ENCODE assay signal across 29 cellular contexts in the genomic region with DNA sequence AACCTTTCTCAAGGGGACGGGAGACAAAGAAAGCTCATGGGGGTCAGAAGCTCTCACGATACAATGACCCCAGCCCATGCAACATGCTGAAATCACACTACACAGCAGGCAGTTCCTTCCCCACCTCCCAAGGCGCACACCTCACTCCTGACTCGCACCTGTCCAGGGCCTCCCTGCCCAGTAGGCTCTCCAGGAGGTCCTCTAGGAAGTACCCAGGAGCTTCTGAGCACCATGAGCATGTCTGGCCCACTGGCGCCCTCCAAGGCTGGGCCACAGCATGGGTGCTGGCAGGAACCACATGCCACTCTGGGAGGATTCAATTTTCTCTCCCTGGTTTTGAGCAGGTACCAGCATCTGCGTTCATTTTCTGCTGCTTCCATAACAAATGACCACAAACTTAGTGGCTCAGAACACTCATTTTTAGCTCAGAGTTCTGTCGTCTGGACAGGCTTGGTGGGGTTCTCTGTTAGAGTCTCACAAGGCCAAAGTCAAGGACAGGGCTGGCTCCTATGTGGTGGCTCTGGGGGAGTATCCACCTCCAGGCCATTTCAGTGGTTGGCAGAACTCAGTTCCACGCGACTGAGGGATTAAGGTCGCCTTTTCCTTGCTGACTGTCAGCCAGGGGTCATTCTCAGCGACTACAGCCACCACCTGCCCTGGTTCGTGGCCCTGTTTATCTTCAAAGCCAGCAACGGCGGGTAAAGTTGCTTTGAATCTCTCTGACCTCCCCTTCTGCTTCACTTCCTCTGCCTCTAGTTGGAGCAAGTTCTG. TPM values are rescaled to one million over a fixed set of nuclear protein-coding genes. Genes with fewer than 3 reads are reported as not detected.
DNase-seq lines count a peak whose midpoint lies in the region; ATAC-seq and TF ChIP-seq lines count a peak whose summit lies in the region.
"Had no signal": no experiment of that assay in that cellular context is flagged by ENCODE, and none has a peak within 500 bp of the region (broad histone marks: within the 10 kb centered on the region; RNA-seq: fewer than 3 reads in every experiment).

No MANE protein-coding gene starts in this region.

- no peak overlapping the region for H3K4me3 Mint-ChIP-seq in glutamatergic neuron (ENCODE audit: unreplicated experiment)
- H3K4me3 Mint-ChIP-seq: activated T-cell treated with anti-CD3 and anti-CD28 coated beads, Interleukin-2, amount 50 U/mL, for 4 hours; CD4-positive, alpha-beta T cell had no signal

- no peaks in the 10 kb centered on the region for H3K27me3 Mint-ChIP-seq in glutamatergic neuron (ENCODE audit: unreplicated experiment)
- H3K27me3 Mint-ChIP-seq: CD4-positive, alpha-beta T cell had no signal

- H3K4me1 Mint-ChIP-seq in glutamatergic neuron (ENCODE audit: low read depth, unreplicated experiment), result no peaks in the 10 kb centered on the region

- H3K79me2 ChIP-seq in osteoblast (ENCODE audit: insufficient read depth, low read length), result no peaks in the 10 kb centered on the region

- H3K27me3 ChIP-seq in osteoblast (ENCODE audit: insufficient read depth, low read length) (peaks cover 3% of the 10 kb centered on the region), tibial artery (no peaks in the 10 kb centered on the region)
- H3K27me3 ChIP-seq: cardiac muscle cell had no signal

- H3K4me3 ChIP-seq in osteoblast (ENCODE audit: insufficient read depth, low read length) (no peak overlapping the region), tibial artery (no peak overlapping the region)
- H3K4me3 ChIP-seq: cardiac muscle cell, PC-9 had no signal

- H3K9me3 Mint-ChIP-seq in glutamatergic neuron (ENCODE audit: unreplicated experiment), result peaks cover 2% of the 10 kb centered on the region
- H3K9me3 Mint-ChIP-seq: activated T-cell treated with anti-CD3 and anti-CD28 coated beads, Interleukin-2, amount 50 U/mL, for 4 hours; CD4-positive, alpha-beta T cell had no signal

- H3K27ac ChIP-seq in osteoblast (ENCODE audit: low read depth, low read length), result no peak overlapping the region
- no peak overlapping the region for H3K27ac ChIP-seq in tibial artery
- H3K27ac ChIP-seq: cardiac muscle cell, PC-9 had no signal

- no peaks in the 10 kb centered on the region for H3K36me3 Mint-ChIP-seq in glutamatergic neuron (ENCODE audit: unreplicated experiment)

- peak; percentile 25 for DNase-seq in activated effector memory CD4-positive, alpha-beta T cell treated with anti-CD3 and anti-CD28 coated beads, Interleukin-2, amount 50 U/mL, for 16 hours
- DNase-seq in activated effector memory CD4-positive, alpha-beta T cell treated with Interleukin-2 at 50 U/mL for 16 hours, result no peak
- DNase-seq in glutamatergic neuron (peak; percentile 3), osteoblast (ENCODE audit: insufficient read length, low spot score, missing footprints) (peak; percentile 35), tibial artery (peak; percentile 7 to 38)
- no peak for DNase-seq in central memory CD4-positive, alpha-beta T cell
- DNase-seq: 8988T; activated naive CD4-positive, alpha-beta T cell treated with Interleukin-2 at 50 U/mL for 16 hours; activated T-cell treated with anti-CD3 and anti-CD28 coated beads, Interleukin-2, amount 50 U/mL, for 4 hours; CD4-positive, alpha-beta T cell; KBM-7; kidney glomerular epithelial cell; mesenchymal stem cell; NCI-H1417 treated with DMSO at 0.1 percent for 48 hours; NCI-H510A treated with DMSO at 0.1 percent for 48 hours; NK-92 treated with Interleukin-12 subunit alpha and Interleukin-12 subunit beta, amount 100 ng/mL, for 24 hours; PC-9; stimulated activated CD4-positive, alpha-beta T cell treated with anti-CD3 and anti-CD28 coated beads, Interleukin-15, amount 100 ng/mL, for 24 hours had no signal

- H2AFZ ChIP-seq in osteoblast (ENCODE audit: low read length), result no peak overlapping the region
- H2AFZ ChIP-seq: PC-9 had no signal

- no peak for ATAC-seq in HG03045 (IDR thresholded peaks at IDR 0.05; ENCODE audit: unreplicated experiment)
- ATAC-seq in GM19023 (IDR thresholded peaks at IDR 0.05; ENCODE audit: unreplicated experiment), result no peak
- ATAC-seq: activated T-cell treated with anti-CD3 and anti-CD28 coated beads, Interleukin-2, amount 50 U/mL, for 4 hours; HCT116 had no signal

- no peak overlapping the region for H3K4me2 ChIP-seq in osteoblast (ENCODE audit: insufficient read depth, low read length)
- H3K4me2 ChIP-seq: PC-9 had no signal

- H3K4me1 ChIP-seq in osteoblast (ENCODE audit: insufficient read depth, low read length) (no peaks in the 10 kb centered on the region), tibial artery (peaks cover 0 to 14% (median 0%) of the 10 kb centered on the region in 4 donors)

- intact Hi-C loops in tibial artery (cut with DNase I; ENCODE audit: low total_unique reads), result no loop called here

- H4K20me1 ChIP-seq in osteoblast (ENCODE audit: insufficient read depth, low read length), result peaks cover 5% of the 10 kb centered on the region

- TF ChIP-seq CTCF in glutamatergic neuron (IDR thresholded peaks at IDR 0.05; ENCODE audit: partially characterized antibody, unreplicated experiment) (no peak), osteoblast (IDR thresholded peaks at IDR 0.05; ENCODE audit: extremely low read depth, low read depth, low read length) (no peak), tibial artery (IDR thresholded peaks at IDR 0.05) (no peak)

- no peak overlapping the region for H3K27ac Mint-ChIP-seq in glutamatergic neuron (ENCODE audit: unreplicated experiment)
- H3K27ac Mint-ChIP-seq: CD4-positive, alpha-beta T cell had no signal

- no peaks in the 10 kb centered on the region for H3K36me3 ChIP-seq in osteoblast (ENCODE audit: insufficient read depth, low read length)
- peaks cover 16 to 37% (median 31%) of the 10 kb centered on the region in 3 donors for H3K36me3 ChIP-seq in tibial artery
- H3K36me3 ChIP-seq: cardiac muscle cell had no signal

- H3K9me3 ChIP-seq in osteoblast (ENCODE audit: low read depth, low read length), result no peaks in the 10 kb centered on the region
- no peaks in the 10 kb centered on the region for H3K9me3 ChIP-seq in tibial artery

RNA-seq across cellular contexts. Expression of a gene that starts 32.7 kb away (rescaled TPM):
- total RNA-seq in glutamatergic neuron (ENCODE audit: unreplicated experiment) (not detected), osteoblast (1.4 and 2.1 TPM in 2 replicates)
- total RNA-seq: cardiac muscle cell had no signal

RNA-seq across cellular contexts. Expression of a gene that starts 32.7 kb away (rescaled TPM):
- total RNA-seq in glutamatergic neuron (ENCODE audit: unreplicated experiment) (218 TPM), osteoblast (69.2 and 70.2 TPM in 2 replicates)

RNA-seq across cellular contexts. Expression of a gene that starts 56.7 kb away (rescaled TPM):
- total RNA-seq in glutamatergic neuron (ENCODE audit: unreplicated experiment), result not detected
- total RNA-seq in osteoblast, result not detected in 2 replicates
- total RNA-seq: activated CD8-positive, alpha-beta memory T cell treated with anti-CD3 and anti-CD28 coated beads for 36 hours; activated T-cell treated with anti-CD3 and anti-CD28 coated beads, Interleukin-2, amount 50 U/mL, for 4 hours; cardiac muscle cell; CD4-positive, alpha-beta T cell; dermis microvascular lymphatic vessel endothelial cell; myocyte; renal cortical epithelial cell; SK-MEL-5; T-helper 1 cell treated with Interleukin-12 subunit alpha and Interleukin-12 subunit beta and Interleukin-4 antibody, amounts not matched to agents 30 ng/mL and 1 ng/mL, for 36 hours; urinary bladder had no signal

Comparison
In these comparisons a context has a peak if more than half of its experiments do, and no peak if none do; other contexts are left out.
1. DNase-seq: peak in activated effector memory CD4-positive, alpha-beta T cell treated with anti-CD3 and anti-CD28 coated beads, Interleukin-2, amount 50 U/mL, for 16 hours (single experiment), glutamatergic neuron (single experiment), osteoblast (single experiment) and tibial artery (2 of 2); none in activated effector memory CD4-positive, alpha-beta T cell treated with Interleukin-2 at 50 U/mL for 16 hours (single experiment) and central memory CD4-positive, alpha-beta T cell (single experiment).